ENCODE assay signal across 1 cellular context in genomic region chr14:81164167-81164774, GRCh38.
TF ChIP-seq lines count a peak whose summit lies in the region.

No MANE protein-coding gene starts in this region.

TF ChIP-seq in HepG2, 621 proteins besides CTCF, POLR2A, EP300 and RAD21 (continued from another document):
- no peak; the same call in 1 of the 2 replicates for TF ChIP-seq ARID4A (CRISPR knock-in tag; IDR thresholded peaks at IDR 0.05; ENCODE audit: borderline replicate concordance)
- TF ChIP-seq KAT2B (IDR thresholded peaks at IDR 0.05; ENCODE audit: borderline replicate concordance, low read depth, low read length), result no peak
- no peak for TF ChIP-seq SOX6 (IDR thresholded peaks at IDR 0.05)
- TF ChIP-seq SOX6 (CRISPR knock-in tag; IDR thresholded peaks at IDR 0.05), result 0 out of 2 replicates have a peak, but pooled peaks have one; percentile 28
- TF ChIP-seq HMG20A (CRISPR knock-in tag; IDR thresholded peaks at IDR 0.05; ENCODE audit: borderline replicate concordance), result 0 out of 2 replicates have a peak, but pooled peaks have one; percentile 10
- TF ChIP-seq FOSL2 (CRISPR knock-in tag; IDR thresholded peaks at IDR 0.05), result peak; percentile 92
- TF ChIP-seq U2AF1 (optimal IDR thresholded peaks at IDR 0.05; ENCODE audit: low read depth, low read length), result no peak
- TF ChIP-seq, protein P1, sequence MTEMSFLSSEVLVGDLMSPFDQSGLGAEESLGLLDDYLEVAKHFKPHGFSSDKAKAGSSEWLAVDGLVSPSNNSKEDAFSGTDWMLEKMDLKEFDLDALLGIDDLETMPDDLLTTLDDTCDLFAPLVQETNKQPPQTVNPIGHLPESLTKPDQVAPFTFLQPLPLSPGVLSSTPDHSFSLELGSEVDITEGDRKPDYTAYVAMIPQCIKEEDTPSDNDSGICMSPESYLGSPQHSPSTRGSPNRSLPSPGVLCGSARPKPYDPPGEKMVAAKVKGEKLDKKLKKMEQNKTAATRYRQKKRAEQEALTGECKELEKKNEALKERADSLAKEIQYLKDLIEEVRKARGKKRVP (CRISPR knock-in tag; IDR thresholded peaks at IDR 0.05), result peak in 1 of 2 experiments; percentile 42; a peak in 1 of 4 replicates
- TF ChIP-seq JUN (CRISPR knock-in tag; IDR thresholded peaks at IDR 0.05), result 0 out of 2 replicates have a peak, but pooled peaks have one; percentile 41
- no peak for TF ChIP-seq KDM5B (CRISPR knock-in tag; IDR thresholded peaks at IDR 0.05; ENCODE audit: borderline replicate concordance)
- TF ChIP-seq, protein P2, sequence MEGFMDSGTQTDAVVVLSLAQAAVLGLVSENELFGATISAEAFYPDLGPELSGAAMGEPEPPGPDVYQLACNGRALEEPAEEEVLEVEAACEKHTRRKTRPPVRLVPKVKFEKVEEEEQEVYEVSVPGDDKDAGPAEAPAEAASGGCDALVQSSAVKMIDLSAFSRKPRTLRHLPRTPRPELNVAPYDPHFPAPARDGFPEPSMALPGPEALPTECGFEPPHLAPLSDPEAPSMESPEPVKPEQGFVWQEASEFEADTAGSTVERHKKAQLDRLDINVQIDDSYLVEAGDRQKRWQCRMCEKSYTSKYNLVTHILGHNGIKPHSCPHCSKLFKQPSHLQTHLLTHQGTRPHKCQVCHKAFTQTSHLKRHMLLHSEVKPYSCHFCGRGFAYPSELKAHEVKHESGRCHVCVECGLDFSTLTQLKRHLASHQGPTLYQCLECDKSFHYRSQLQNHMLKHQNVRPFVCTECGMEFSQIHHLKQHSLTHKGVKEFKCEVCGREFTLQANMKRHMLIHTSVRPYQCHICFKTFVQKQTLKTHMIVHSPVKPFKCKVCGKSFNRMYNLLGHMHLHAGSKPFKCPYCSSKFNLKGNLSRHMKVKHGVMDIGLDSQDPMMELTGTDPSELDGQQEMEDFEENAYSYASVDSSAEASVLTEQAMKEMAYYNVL (CRISPR knock-in tag; IDR thresholded peaks at IDR 0.05; ENCODE audit: borderline replicate concordance), result 0 out of 2 replicates have a peak, but pooled peaks have one; percentile 42
- 0 out of 2 replicates have a peak, but pooled peaks have one; percentile 20 for TF ChIP-seq FOSL1 (CRISPR knock-in tag; IDR thresholded peaks at IDR 0.05; ENCODE audit: borderline replicate concordance)
